15 cellular contexts compared by ENCODE assay signal in genomic region chr15:79944625-79945024, GRCh38. TPM values are rescaled to one million over a fixed set of nuclear protein-coding genes. Genes with fewer than 3 reads are reported as not detected.
DNase-seq lines count a peak whose midpoint lies in the region; ATAC-seq and TF ChIP-seq lines count a peak whose summit lies in the region.
"Had no signal": no experiment of that assay in that cellular context is flagged by ENCODE, and none has a peak within 500 bp of the region (broad histone marks: within the 10 kb centered on the region; RNA-seq: fewer than 3 reads in every experiment).

No MANE protein-coding gene starts in this region.

- H3K9ac ChIP-seq in smooth muscle cell (ENCODE audit: low read depth) = peak overlapping the region; percentile 56

- CTCF ChIA-PET in HEK293 (lab: Yijun Ruan, JAX) = interaction anchor here (0.5 kb wide), 1 partner anchor 34 kb away, joined by 4 read pairs; no protein-coding TSS in a partner anchor

- DNase-seq in DMS 273 (lab: John Stamatoyannopoulos, UW; ENCODE audit: unreplicated experiment) (peak; percentile 6), DMS 273 treated with DMSO at 0.1 percent for 48 hours (lab: John Stamatoyannopoulos, UW) (no peak), SK-N-DZ (ENCODE audit: low spot score) (peak; percentile 27), smooth muscle cell (lab: John Stamatoyannopoulos, UW; ENCODE audit: unreplicated experiment) (no peak), dedifferentiated amniotic fluid mesenchymal stem cell (ENCODE audit: extremely low spot score) (no peak), NCI-H1436 treated with DMSO at 0.1 percent for 48 hours (lab: John Stamatoyannopoulos, UW) (no peak)
- DNase-seq: CD4-positive, alpha-beta memory T cell; GF-D8; H9 had no signal

- no peak for TF ChIP-seq CTCF in HEK293 (tag by site-specific recombination; IDR thresholded peaks at IDR 0.05)
- TF ChIP-seq CTCF in smooth muscle cell (IDR thresholded peaks at IDR 0.05; ENCODE audit: borderline replicate concordance, insufficient read depth, poor library complexity, severe bottlenecking) = no peak

- H3F3A ChIP-seq in smooth muscle cell (ENCODE audit: low read depth) = peaks cover 7% of the 10 kb centered on the region

- no peak overlapping the region for H2AFZ ChIP-seq in smooth muscle cell (ENCODE audit: low read depth)
- H2AFZ ChIP-seq: GM23338 had no signal

- H3K4me3 ChIP-seq in HEK293 (ENCODE audit: low read depth, low read length) = no peak overlapping the region
- no peak overlapping the region for H3K4me3 ChIP-seq in smooth muscle cell
- H3K4me3 ChIP-seq: GM23338 had no signal

- H3K27ac ChIP-seq in HEK293 (ENCODE audit: extremely low read depth, low read depth, low read length) (no peak overlapping the region), smooth muscle cell (ENCODE audit: low read depth) (peak overlapping the region; percentile 94)
- H3K27ac ChIP-seq: 22Rv1, C4-2B had no signal

- 85% methylated on average over 7 of the region's 7 CpGs for WGBS in smooth muscle cell (ENCODE audit: low lambda C conversion rate)

- no peaks in the 10 kb centered on the region for H3K79me2 ChIP-seq in smooth muscle cell (ENCODE audit: low read depth)

- H3K4me2 ChIP-seq in smooth muscle cell = no peak overlapping the region
- H3K4me2 ChIP-seq: GM23338 had no signal

- no peak for ATAC-seq in GM18498 (IDR thresholded peaks at IDR 0.05; ENCODE audit: unreplicated experiment)
- ATAC-seq: GM23338 had no signal

- no peaks in the 10 kb centered on the region for H3K27me3 ChIP-seq in smooth muscle cell (ENCODE audit: low read depth)

- no peaks in the 10 kb centered on the region for H4K20me1 ChIP-seq in smooth muscle cell (ENCODE audit: low read depth)

- H3K4me1 ChIP-seq in HEK293 (ENCODE audit: control insufficient read depth, insufficient read depth, low read length) = no peaks in the 10 kb centered on the region
- H3K4me1 ChIP-seq in smooth muscle cell (ENCODE audit: low read depth) = no peaks in the 10 kb centered on the region

- H3K36me3 ChIP-seq in HEK293 (ENCODE audit: control insufficient read depth in 2 of 2, insufficient read depth in 1 of 2, low read length in 2 of 2) (no peaks in the 10 kb centered on the region), smooth muscle cell (ENCODE audit: low read depth) (no peaks in the 10 kb centered on the region)

- POLR2A ChIA-PET in HEK293 (lab: Yijun Ruan, JAX) = no interaction called here

- H3K9me3 ChIP-seq in HEK293 (ENCODE audit: control insufficient read depth, insufficient read depth, low read depth, low read length) (no peaks in the 10 kb centered on the region), smooth muscle cell (replicated peaks; ENCODE audit: low read depth) (no peaks in the 10 kb centered on the region)

TF ChIP-seq in HEK293, 187 proteins besides CTCF, POLR2A, EP300 and RAD21:
- no peak for TF ChIP-seq ZBTB1 (tag by site-specific recombination; IDR thresholded peaks at IDR 0.05)
- 0 out of 2 replicates have a peak, but pooled peaks have one; percentile 36 for TF ChIP-seq ATF2 (tag by site-specific recombination; IDR thresholded peaks at IDR 0.05; ENCODE audit: low read depth)

RNA-seq across cellular contexts. Expression of gene BCL2A1, which starts 26.4 kb away (rescaled TPM):
- not detected in 2 replicates for polyA plus RNA-seq in SK-N-DZ (2014; cell fraction: cytosol; rRNA removed)
- not detected in 2 replicates for polyA plus RNA-seq in SK-N-DZ (2014; cell fraction: nucleus; rRNA removed)
- total RNA-seq in smooth muscle cell = 18.2 and 21.1 TPM in 2 replicates
- 13.4 and 14.3 TPM in 2 replicates for polyA plus RNA-seq in smooth muscle cell
- total RNA-seq: GM23338, H9, HT-29 had no signal
- polyA plus RNA-seq: GM23338 had no signal

RNA-seq across cellular contexts. Expression of gene MTHFS, which starts 47.8 kb away (rescaled TPM):
- polyA plus RNA-seq in SK-N-DZ (2014; cell fraction: cytosol; rRNA removed) = 19.9 and 45.5 TPM in 2 replicates
- 3.6 and 24.3 TPM in 2 replicates for polyA plus RNA-seq in SK-N-DZ (2014; cell fraction: nucleus; rRNA removed)
- total RNA-seq in smooth muscle cell = 64.4 and 64.8 TPM in 2 replicates
- 46.7 and 56.0 TPM in 2 replicates for polyA plus RNA-seq in smooth muscle cell

Comparison
In these comparisons a context has a peak if more than half of its experiments do, and no peak if none do; other contexts are left out.
1. DNase-seq: peak in DMS 273 (single experiment) and SK-N-DZ (single experiment); none in DMS 273 treated with DMSO at 0.1 percent for 48 hours (single experiment), smooth muscle cell (single experiment), dedifferentiated amniotic fluid mesenchymal stem cell (single experiment) and NCI-H1436 treated with DMSO at 0.1 percent for 48 hours (single experiment).